8 cellular contexts compared by ENCODE assay signal in the genomic region with DNA sequence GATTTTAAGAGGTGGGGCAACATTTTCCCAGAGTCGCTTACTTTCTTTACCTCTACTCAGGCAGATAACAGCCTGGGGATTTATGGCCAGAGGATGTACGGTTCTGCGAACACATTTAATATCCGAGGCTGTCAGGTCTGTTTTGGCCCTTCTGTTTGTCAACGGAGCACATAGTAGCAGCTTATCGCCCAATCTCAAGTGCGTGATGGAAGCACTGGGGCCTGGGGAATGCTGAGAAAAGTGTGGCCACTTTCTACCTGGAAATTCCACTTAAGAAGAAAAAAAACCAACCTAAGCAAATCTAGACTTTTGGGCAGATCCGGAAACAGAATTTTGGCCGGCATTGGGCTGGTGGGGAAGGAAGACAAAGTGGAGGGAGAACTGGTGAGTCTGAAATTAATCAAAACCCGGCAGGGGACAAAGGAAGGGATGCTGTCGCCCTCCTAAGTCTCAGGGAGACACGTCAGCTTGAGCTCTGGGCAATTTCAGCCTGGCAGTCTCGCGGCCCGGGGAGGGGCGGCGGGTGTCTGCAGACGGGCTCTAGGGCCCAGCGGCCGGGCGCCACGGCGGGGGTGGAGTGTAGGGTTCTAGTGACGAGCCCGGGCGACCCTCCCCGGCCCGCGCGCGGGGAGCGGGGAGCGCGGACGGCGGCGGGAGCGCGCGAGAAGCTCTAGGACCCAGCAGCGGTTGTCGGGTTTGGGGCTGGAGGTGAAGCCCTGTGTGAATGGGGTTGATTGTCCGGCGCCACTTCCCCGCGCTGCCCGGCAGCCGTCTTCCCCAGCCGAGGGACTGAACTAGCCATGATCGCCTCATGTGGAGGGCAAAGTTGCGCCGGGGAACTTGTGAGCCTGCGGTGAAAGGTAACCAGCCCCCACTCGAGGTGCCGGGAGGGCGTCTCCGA. TPM values are rescaled to one million over a fixed set of nuclear protein-coding genes. Genes with fewer than 3 reads are reported as not detected.
DNase-seq lines count a peak whose midpoint lies in the region; ATAC-seq and TF ChIP-seq lines count a peak whose summit lies in the region.

Gene AMOTL1, plus strand, starts transcription at position 656 of the 901 bp plus-strand sequence. Its CDS starts 156 bp downstream, at position 812.

- WGBS in gastroesophageal sphincter (ENCODE audit: low coverage in 1 of 2), 2 donors, result 0 to 26% methylated on average over 4 of the region's 57 CpGs
- WGBS in urinary bladder, result 2% methylated on average over 57 of the region's 57 CpGs

- H3K27ac ChIP-seq in gastroesophageal sphincter (peak within 1 kb of the TSS; percentile 91 to 99 (median 98)), urinary bladder (ENCODE audit: low read depth) (peak within 1 kb of the TSS; percentile 85)

- TF ChIP-seq CTCF in AG09319 (IDR thresholded peaks at IDR 0.05; ENCODE audit: low read depth, low read length) (peak; percentile 8), gastroesophageal sphincter (IDR thresholded peaks at IDR 0.05) (peak in 1 of 4 experiments; percentile 26), nephron (IDR thresholded peaks at IDR 0.05; ENCODE audit: unreplicated experiment in 3 of 3) (no peak)

- H3K36me3 ChIP-seq in gastroesophageal sphincter (no peaks in the 10 kb centered on the region), urinary bladder (ENCODE audit: insufficient read depth) (no peaks in the 10 kb centered on the region)

- no peaks in the 10 kb centered on the region for H3K27me3 ChIP-seq in gastroesophageal sphincter

- H3K4me1 ChIP-seq in gastroesophageal sphincter, result peaks cover 7 to 64% (median 13%) of the 10 kb centered on the region in 3 donors
- peaks cover 2% of the 10 kb centered on the region for H3K4me1 ChIP-seq in urinary bladder (ENCODE audit: insufficient read depth)

- TF ChIP-seq EP300 in gastroesophageal sphincter (IDR thresholded peaks at IDR 0.05), result no peak

- H3K9me3 ChIP-seq in gastroesophageal sphincter, result no peaks in the 10 kb centered on the region

- no peak within 1 kb of the TSS for H3K4me3 Mint-ChIP-seq in nephron

- peaks cover 3% of the 10 kb centered on the region for H3K36me3 Mint-ChIP-seq in nephron (ENCODE audit: low read depth)

- peaks cover 28% of the 10 kb centered on the region for H3K4me1 Mint-ChIP-seq in nephron

- peak; percentile 77 for ATAC-seq in GM18867 (IDR thresholded peaks at IDR 0.05; ENCODE audit: unreplicated experiment)
- ATAC-seq in HG03159 (IDR thresholded peaks at IDR 0.05; ENCODE audit: unreplicated experiment), result peak; percentile 73
- peak; percentile 92 for ATAC-seq in gastroesophageal sphincter

- H3K4me3 ChIP-seq in gastroesophageal sphincter (peak within 1 kb of the TSS; percentile 67 to 96), urinary bladder (ENCODE audit: low read depth, low read length) (peak within 1 kb of the TSS; percentile 90)

- peak; percentile 75 to 81 for TF ChIP-seq POLR2A in gastroesophageal sphincter (IDR thresholded peaks at IDR 0.05)

- peak within 1 kb of the TSS; percentile 90 to 96 (median 94) for H3K27ac Mint-ChIP-seq in nephron

- peak; percentile 58 for DNase-seq in AG09319 (ENCODE audit: extremely low read depth, low read depth)
- peak; percentile 93 for DNase-seq in NCI-H524 treated with DMSO at 0.1 percent for 48 hours (lab: John Stamatoyannopoulos, UW)
- DNase-seq in activated gamma-delta T cell treated with Interleukin-2 at 50 U/mL for 16 hours, result peak; percentile 35

- no peaks in the 10 kb centered on the region for H3K27me3 Mint-ChIP-seq in nephron (ENCODE audit: low read depth)

- no peaks in the 10 kb centered on the region for H3K9me3 Mint-ChIP-seq in nephron

RNA-seq across cellular contexts. Expression of gene AMOTL1, which starts in this region (rescaled TPM):
- total RNA-seq in gastroesophageal sphincter, result 100 to 1,000 TPM; 136 to 215 (median 176) TPM
- total RNA-seq in urinary bladder, result 79.3 TPM
- 48.2 TPM for polyA plus RNA-seq in urinary bladder

Comparison
In these comparisons a context has a peak if more than half of its experiments do, and no peak if none do; other contexts are left out.
1. Peak in every context shown above with its lines: DNase-seq, ATAC-seq, H3K4me3 ChIP-seq and H3K27ac ChIP-seq.
2. DNase-seq: peak in every context shown above with its lines; median percentile 93 in NCI-H524 treated with DMSO at 0.1 percent for 48 hours; 58 in AG09319; 35 in activated gamma-delta T cell treated with Interleukin-2 at 50 U/mL for 16 hours.